In genomic region chr6:3361312-3362037, GRCh38 we compare ENCODE assay signal across 1 cellular context.
TF ChIP-seq lines count a peak whose summit lies in the region.

No MANE protein-coding gene starts in this region.

TF ChIP-seq in HepG2, 621 proteins besides CTCF, POLR2A, EP300 and RAD21 (continued from another document and continues in another):
- TF ChIP-seq, protein P1, sequence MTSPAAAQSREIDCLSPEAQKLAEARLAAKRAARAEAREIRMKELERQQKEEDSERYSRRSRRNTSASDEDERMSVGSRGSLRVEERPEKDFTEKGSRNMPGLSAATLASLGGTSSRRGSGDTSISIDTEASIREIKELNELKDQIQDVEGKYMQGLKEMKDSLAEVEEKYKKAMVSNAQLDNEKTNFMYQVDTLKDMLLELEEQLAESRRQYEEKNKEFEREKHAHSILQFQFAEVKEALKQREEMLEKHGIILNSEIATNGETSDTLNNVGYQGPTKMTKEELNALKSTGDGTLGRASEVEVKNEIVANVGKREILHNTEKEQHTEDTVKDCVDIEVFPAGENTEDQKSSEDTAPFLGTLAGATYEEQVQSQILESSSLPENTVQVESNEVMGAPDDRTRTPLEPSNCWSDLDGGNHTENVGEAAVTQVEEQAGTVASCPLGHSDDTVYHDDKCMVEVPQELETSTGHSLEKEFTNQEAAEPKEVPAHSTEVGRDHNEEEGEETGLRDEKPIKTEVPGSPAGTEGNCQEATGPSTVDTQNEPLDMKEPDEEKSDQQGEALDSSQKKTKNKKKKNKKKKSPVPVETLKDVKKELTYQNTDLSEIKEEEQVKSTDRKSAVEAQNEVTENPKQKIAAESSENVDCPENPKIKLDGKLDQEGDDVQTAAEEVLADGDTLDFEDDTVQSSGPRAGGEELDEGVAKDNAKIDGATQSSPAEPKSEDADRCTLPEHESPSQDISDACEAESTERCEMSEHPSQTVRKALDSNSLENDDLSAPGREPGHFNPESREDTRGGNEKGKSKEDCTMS (CRISPR knock-in tag; conservative IDR thresholded peaks at IDR 0.05) = no peak
- TF ChIP-seq, protein P2, sequence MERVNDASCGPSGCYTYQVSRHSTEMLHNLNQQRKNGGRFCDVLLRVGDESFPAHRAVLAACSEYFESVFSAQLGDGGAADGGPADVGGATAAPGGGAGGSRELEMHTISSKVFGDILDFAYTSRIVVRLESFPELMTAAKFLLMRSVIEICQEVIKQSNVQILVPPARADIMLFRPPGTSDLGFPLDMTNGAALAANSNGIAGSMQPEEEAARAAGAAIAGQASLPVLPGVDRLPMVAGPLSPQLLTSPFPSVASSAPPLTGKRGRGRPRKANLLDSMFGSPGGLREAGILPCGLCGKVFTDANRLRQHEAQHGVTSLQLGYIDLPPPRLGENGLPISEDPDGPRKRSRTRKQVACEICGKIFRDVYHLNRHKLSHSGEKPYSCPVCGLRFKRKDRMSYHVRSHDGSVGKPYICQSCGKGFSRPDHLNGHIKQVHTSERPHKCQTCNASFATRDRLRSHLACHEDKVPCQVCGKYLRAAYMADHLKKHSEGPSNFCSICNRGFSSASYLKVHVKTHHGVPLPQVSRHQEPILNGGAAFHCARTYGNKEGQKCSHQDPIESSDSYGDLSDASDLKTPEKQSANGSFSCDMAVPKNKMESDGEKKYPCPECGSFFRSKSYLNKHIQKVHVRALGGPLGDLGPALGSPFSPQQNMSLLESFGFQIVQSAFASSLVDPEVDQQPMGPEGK (CRISPR knock-in tag; IDR thresholded peaks at IDR 0.05) = 0 out of 2 replicates have a peak, but pooled peaks have one; percentile 20
- no peak for TF ChIP-seq MAFF (IDR thresholded peaks at IDR 0.05; ENCODE audit: low read depth, low read length)
- TF ChIP-seq NFAT5 (CRISPR knock-in tag; IDR thresholded peaks at IDR 0.05) = no peak
- TF ChIP-seq SIN3A (IDR thresholded peaks at IDR 0.05; ENCODE audit: borderline replicate concordance, low read depth, low read length) = no peak
- TF ChIP-seq ZFX (CRISPR knock-in tag; IDR thresholded peaks at IDR 0.05; ENCODE audit: low read depth) = peak; percentile 28; the same call in 1 of the 2 replicates
- TF ChIP-seq, protein P3, sequence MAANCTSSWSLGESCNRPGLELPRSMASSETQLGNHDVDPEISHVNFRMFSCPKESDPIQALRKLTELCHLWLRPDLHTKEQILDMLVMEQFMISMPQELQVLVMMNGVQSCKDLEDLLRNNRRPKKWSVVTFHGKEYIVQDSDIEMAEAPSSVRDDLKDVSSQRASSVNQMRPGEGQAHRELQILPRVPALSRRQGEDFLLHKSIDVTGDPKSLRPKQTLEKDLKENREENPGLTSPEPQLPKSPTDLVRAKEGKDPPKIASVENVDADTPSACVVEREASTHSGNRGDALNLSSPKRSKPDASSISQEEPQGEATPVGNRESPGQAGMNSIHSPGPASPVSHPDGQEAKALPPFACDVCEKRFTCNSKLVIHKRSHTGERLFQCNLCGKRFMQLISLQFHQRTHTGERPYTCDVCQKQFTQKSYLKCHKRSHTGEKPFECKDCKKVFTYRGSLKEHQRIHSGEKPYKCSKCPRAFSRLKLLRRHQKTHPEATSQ (CRISPR knock-in tag; IDR thresholded peaks at IDR 0.05; ENCODE audit: borderline replicate concordance) = no peak
- TF ChIP-seq SAP130 (CRISPR knock-in tag; IDR thresholded peaks at IDR 0.05; ENCODE audit: low read depth) = peak; percentile 46; the same call in 1 of the 2 replicates
- TF ChIP-seq NFE2L2 (IDR thresholded peaks at IDR 0.05; ENCODE audit: low read length) = 0 out of 2 replicates have a peak, but pooled peaks have one; percentile 7
- TF ChIP-seq, protein P4, sequence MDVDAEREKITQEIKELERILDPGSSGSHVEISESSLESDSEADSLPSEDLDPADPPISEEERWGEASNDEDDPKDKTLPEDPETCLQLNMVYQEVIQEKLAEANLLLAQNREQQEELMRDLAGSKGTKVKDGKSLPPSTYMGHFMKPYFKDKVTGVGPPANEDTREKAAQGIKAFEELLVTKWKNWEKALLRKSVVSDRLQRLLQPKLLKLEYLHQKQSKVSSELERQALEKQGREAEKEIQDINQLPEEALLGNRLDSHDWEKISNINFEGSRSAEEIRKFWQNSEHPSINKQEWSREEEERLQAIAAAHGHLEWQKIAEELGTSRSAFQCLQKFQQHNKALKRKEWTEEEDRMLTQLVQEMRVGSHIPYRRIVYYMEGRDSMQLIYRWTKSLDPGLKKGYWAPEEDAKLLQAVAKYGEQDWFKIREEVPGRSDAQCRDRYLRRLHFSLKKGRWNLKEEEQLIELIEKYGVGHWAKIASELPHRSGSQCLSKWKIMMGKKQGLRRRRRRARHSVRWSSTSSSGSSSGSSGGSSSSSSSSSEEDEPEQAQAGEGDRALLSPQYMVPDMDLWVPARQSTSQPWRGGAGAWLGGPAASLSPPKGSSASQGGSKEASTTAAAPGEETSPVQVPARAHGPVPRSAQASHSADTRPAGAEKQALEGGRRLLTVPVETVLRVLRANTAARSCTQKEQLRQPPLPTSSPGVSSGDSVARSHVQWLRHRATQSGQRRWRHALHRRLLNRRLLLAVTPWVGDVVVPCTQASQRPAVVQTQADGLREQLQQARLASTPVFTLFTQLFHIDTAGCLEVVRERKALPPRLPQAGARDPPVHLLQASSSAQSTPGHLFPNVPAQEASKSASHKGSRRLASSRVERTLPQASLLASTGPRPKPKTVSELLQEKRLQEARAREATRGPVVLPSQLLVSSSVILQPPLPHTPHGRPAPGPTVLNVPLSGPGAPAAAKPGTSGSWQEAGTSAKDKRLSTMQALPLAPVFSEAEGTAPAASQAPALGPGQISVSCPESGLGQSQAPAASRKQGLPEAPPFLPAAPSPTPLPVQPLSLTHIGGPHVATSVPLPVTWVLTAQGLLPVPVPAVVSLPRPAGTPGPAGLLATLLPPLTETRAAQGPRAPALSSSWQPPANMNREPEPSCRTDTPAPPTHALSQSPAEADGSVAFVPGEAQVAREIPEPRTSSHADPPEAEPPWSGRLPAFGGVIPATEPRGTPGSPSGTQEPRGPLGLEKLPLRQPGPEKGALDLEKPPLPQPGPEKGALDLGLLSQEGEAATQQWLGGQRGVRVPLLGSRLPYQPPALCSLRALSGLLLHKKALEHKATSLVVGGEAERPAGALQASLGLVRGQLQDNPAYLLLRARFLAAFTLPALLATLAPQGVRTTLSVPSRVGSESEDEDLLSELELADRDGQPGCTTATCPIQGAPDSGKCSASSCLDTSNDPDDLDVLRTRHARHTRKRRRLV (CRISPR knock-in tag; IDR thresholded peaks at IDR 0.05) = no peak
- no peak for TF ChIP-seq ZNF816 (CRISPR knock-in tag; IDR thresholded peaks at IDR 0.05; ENCODE audit: borderline replicate concordance)
- no peak for TF ChIP-seq CREB3 (CRISPR knock-in tag; IDR thresholded peaks at IDR 0.05)
- no peak for TF ChIP-seq NR2F6 (IDR thresholded peaks at IDR 0.05)
- TF ChIP-seq NR2F6 (CRISPR knock-in tag; IDR thresholded peaks at IDR 0.05) = peak; percentile 59; the same call in 1 of the 2 replicates
- TF ChIP-seq, protein P5, sequence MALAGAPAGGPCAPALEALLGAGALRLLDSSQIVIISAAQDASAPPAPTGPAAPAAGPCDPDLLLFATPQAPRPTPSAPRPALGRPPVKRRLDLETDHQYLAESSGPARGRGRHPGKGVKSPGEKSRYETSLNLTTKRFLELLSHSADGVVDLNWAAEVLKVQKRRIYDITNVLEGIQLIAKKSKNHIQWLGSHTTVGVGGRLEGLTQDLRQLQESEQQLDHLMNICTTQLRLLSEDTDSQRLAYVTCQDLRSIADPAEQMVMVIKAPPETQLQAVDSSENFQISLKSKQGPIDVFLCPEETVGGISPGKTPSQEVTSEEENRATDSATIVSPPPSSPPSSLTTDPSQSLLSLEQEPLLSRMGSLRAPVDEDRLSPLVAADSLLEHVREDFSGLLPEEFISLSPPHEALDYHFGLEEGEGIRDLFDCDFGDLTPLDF (CRISPR knock-in tag; IDR thresholded peaks at IDR 0.05) = no peak
- no peak for TF ChIP-seq NFE2L1 (CRISPR knock-in tag; IDR thresholded peaks at IDR 0.05; ENCODE audit: borderline replicate concordance)
- no peak for TF ChIP-seq ZNF275 (CRISPR knock-in tag; IDR thresholded peaks at IDR 0.05; ENCODE audit: borderline replicate concordance)
- no peak for TF ChIP-seq ZBTB21 (CRISPR knock-in tag; IDR thresholded peaks at IDR 0.05)
- no peak for TF ChIP-seq ZFAT (CRISPR knock-in tag; conservative IDR thresholded peaks at IDR 0.05)
- TF ChIP-seq, protein P6, sequence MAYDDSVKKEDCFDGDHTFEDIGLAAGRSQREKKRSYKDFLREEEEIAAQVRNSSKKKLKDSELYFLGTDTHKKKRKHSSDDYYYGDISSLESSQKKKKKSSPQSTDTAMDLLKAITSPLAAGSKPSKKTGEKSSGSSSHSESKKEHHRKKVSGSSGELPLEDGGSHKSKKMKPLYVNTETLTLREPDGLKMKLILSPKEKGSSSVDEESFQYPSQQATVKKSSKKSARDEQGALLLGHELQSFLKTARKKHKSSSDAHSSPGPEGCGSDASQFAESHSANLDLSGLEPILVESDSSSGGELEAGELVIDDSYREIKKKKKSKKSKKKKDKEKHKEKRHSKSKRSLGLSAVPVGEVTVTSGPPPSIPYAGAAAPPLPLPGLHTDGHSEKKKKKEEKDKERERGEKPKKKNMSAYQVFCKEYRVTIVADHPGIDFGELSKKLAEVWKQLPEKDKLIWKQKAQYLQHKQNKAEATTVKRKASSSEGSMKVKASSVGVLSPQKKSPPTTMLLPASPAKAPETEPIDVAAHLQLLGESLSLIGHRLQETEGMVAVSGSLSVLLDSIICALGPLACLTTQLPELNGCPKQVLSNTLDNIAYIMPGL (CRISPR knock-in tag; IDR thresholded peaks at IDR 0.05; ENCODE audit: borderline replicate concordance in 1 of 2, low read depth in 1 of 2) = no peak
- no peak for TF ChIP-seq ZNF263 (CRISPR knock-in tag; IDR thresholded peaks at IDR 0.05)
- no peak for TF ChIP-seq ZNF563 (CRISPR knock-in tag; IDR thresholded peaks at IDR 0.05)
- no peak for TF ChIP-seq NCOA2 (CRISPR knock-in tag; IDR thresholded peaks at IDR 0.05)
- no peak for TF ChIP-seq ZNF33B (CRISPR knock-in tag; IDR thresholded peaks at IDR 0.05)
